In genomic region chr16:2286550-2286949, GRCh38 we compare ENCODE assay signal across 29 cellular contexts. TPM values are rescaled to one million over a fixed set of nuclear protein-coding genes. Genes with fewer than 3 reads are reported as not detected.
"Had no signal": no experiment of that assay in that cellular context is flagged by ENCODE, and none has a peak within 500 bp of the region (broad histone marks: within the 10 kb centered on the region; RNA-seq: fewer than 3 reads in every experiment).

No MANE protein-coding gene starts in this region.

- H3K4me1 ChIP-seq: neural progenitor cell, pancreas, prostate gland, right atrium auricular region, right lobe of liver, spleen, suprapubic skin, testis, tibial artery, transverse colon, vagina had no signal

- ATAC-seq: naive thymus-derived CD4-positive, alpha-beta T cell; natural killer cell; pancreas; stimulated activated memory B cell treated with anti-CD40 and anti-IgM and Interleukin-4, amounts not matched to agents 10 μg/mL and 1 μg/mL and 100 μg/mL, for 72 hours; stimulated activated naive CD8-positive, alpha-beta T cell treated with anti-CD3 and anti-CD28 coated beads, Interleukin-15, amount 100 ng/mL, for 72 hours; stimulated activated naive CD8-positive, alpha-beta T cell treated with anti-CD3 and anti-CD28 coated beads, Interleukin-15, Interleukin-2, amounts not matched to agents 100 U/mL and 50 U/mL, for 24 hours had no signal

- FAIRE-seq: pancreas, urothelium cell line had no signal

- H3K36me3 ChIP-seq: neural progenitor cell, neutrophil, prostate gland, right lobe of liver, transverse colon, vagina had no signal

- H3K9ac ChIP-seq: neural progenitor cell had no signal

- H3K27ac ChIP-seq: neural progenitor cell, neutrophil, pancreas, prostate gland, right atrium auricular region, right lobe of liver, skin epidermis, spleen, suprapubic skin, testis, tibial artery, transverse colon, vagina had no signal

- H3K4me3 ChIP-seq: neural progenitor cell, pancreas, prostate gland, right atrium auricular region, right lobe of liver, skin epidermis, smooth muscle cell, spleen, suprapubic skin, testis, tibial artery, transverse colon, vagina had no signal

- DNase-seq: naive thymus-derived CD4-positive, alpha-beta T cell; natural killer cell; nucleus accumbens; pancreas; retina; right lobe of liver; spleen; stimulated activated CD4-positive, alpha-beta T cell treated with anti-CD3 and anti-CD28 coated beads, Interleukin-12 subunit alpha, Interleukin-12 subunit beta, amount 100 ng/mL, for 4 hours; stimulated activated CD4-positive, alpha-beta T cell treated with anti-CD3 and anti-CD28 coated beads, Interleukin-1b, Interleukin-23, amount 100 ng/mL, for 48 hours; stimulated activated CD4-positive, alpha-beta T cell treated with anti-CD3 and anti-CD28 coated beads, Interleukin-4, amount 100 ng/mL, for 1 hour; stimulated activated CD4-positive, alpha-beta T cell treated with anti-CD3 and anti-CD28 coated beads, Interleukin-4, amount 100 ng/mL, for 4 hours; stimulated activated CD8-positive, alpha-beta memory T cell treated with anti-CD3 and anti-CD28 coated beads, Interleukin-4, amount 100 ng/mL, for 48 hours; stimulated activated naive CD4-positive, alpha-beta T cell; stimulated activated naive CD8-positive, alpha-beta T cell treated with anti-CD3 and anti-CD28 coated beads, Interleukin-15, amount 100 ng/mL, for 72 hours; stimulated activated naive CD8-positive, alpha-beta T cell treated with anti-CD3 and anti-CD28 coated beads, Interleukin-15, Interleukin-2, amounts not matched to agents 100 U/mL and 50 U/mL, for 24 hours; substantia nigra; testis; tibial artery; transverse colon had no signal

- H3K9me3 ChIP-seq: neutrophil, pancreas, prostate gland, right atrium auricular region, right lobe of liver, spleen, suprapubic skin, testis, tibial artery, transverse colon, vagina had no signal

- H3K27me3 ChIP-seq: neural progenitor cell, neutrophil, pancreas, right atrium auricular region, right lobe of liver, spleen, suprapubic skin, testis, tibial artery, transverse colon, vagina had no signal

RNA-seq across cellular contexts. Expression of gene DNASE1L2, which starts 50.3 kb away (rescaled TPM):
- polyA plus RNA-seq: naive thymus-derived CD4-positive, alpha-beta T cell had no signal
